Comparison of ENCODE assay signal across 9 cellular contexts in the genomic region with DNA sequence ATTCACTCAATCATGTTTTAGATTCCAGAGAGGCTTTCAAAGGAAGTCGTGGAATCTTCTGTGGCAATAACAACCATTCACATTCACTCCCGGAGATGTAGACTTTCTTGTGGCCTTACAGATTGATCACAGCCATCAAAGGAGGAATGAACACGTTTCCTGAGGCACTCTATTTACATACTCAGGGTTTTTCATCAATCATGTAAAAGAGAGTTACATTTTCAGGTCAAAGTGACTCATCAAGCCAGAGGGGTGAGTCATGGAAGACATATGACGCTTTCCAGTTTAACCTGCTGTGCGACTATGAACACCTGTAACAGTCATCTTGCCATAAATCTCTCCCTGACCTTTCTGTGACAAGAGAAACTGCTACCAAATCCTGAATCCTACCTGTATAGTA. TPM values are rescaled to one million over a fixed set of nuclear protein-coding genes. Genes with fewer than 3 reads are reported as not detected.
DNase-seq lines count a peak whose midpoint lies in the region; ATAC-seq, FAIRE-seq and TF ChIP-seq lines count a peak whose summit lies in the region.
"Had no signal": no experiment of that assay in that cellular context is flagged by ENCODE, and none has a peak within 500 bp of the region (broad histone marks: within the 10 kb centered on the region; RNA-seq: fewer than 3 reads in every experiment).

No MANE protein-coding gene starts in this region.

- H3K9me1 ChIP-seq in K562 (ENCODE audit: control insufficient read depth, insufficient read depth, low read length), result no peaks in the 10 kb centered on the region

- H4K20me1 ChIP-seq in K562 (replicated peaks; ENCODE audit: control insufficient read depth, insufficient read depth, low read length), result no peaks in the 10 kb centered on the region
- no peaks in the 10 kb centered on the region for H4K20me1 ChIP-seq in neural progenitor cell (ENCODE audit: low read depth)

- TF ChIP-seq POLR2A in K562 (conservative IDR thresholded peaks at IDR 0.05) (no peak), GM12892 (IDR thresholded peaks at IDR 0.05; ENCODE audit: low read depth, low read length) (no peak)

- TF ChIP-seq CTCF in HEK293 (tag by site-specific recombination; IDR thresholded peaks at IDR 0.05), result no peak
- no peak for TF ChIP-seq CTCF in K562 (IDR thresholded peaks at IDR 0.05 in 2 of 3, conservative IDR thresholded peaks at IDR 0.05 in 1 of 3; ENCODE audit: insufficient read depth in 2 of 3, low read depth in 1 of 3, low read length in 3 of 3)
- TF ChIP-seq CTCF in neural progenitor cell (IDR thresholded peaks at IDR 0.05), result no peak

- DNase-seq in ELF-1 (ENCODE audit: low read depth, low spot score), result peak; percentile 66
- DNase-seq in NCI-H2196 treated with DMSO at 0.1 percent for 48 hours (lab: John Stamatoyannopoulos, UW; ENCODE audit: unreplicated experiment), result peak; percentile 17
- peak in 2 of 4 experiments; percentile 11 to 13 for DNase-seq in K562 (ENCODE audit: extremely low read depth in 1 of 4, low spot score in 3 of 4)
- DNase-seq in stimulated activated CD4-positive, alpha-beta T cell treated with anti-CD3 and anti-CD28 coated beads, Interleukin-12 subunit alpha, Interleukin-12 subunit beta, amount 100 ng/mL, for 4 hours, result peak; percentile 6
- no peak for DNase-seq in neural progenitor cell (ENCODE audit: low spot score)
- DNase-seq in dedifferentiated amniotic fluid mesenchymal stem cell (ENCODE audit: extremely low spot score), result no peak
- no peak for DNase-seq in GM12892 (ENCODE audit: insufficient read length)

- ATAC-seq in K562, result no peak; the same call in 2 of the 3 replicates

- peaks cover 13% of the 10 kb centered on the region for H3F3A ChIP-seq in neural progenitor cell (ENCODE audit: low read depth)

- H3K9ac ChIP-seq in K562 (ENCODE audit: insufficient read depth in 1 of 2, low read depth in 2 of 2, low read length in 2 of 2), result no peak overlapping the region
- no peak overlapping the region for H3K9ac ChIP-seq in neural progenitor cell

- WGBS in K562 (ENCODE audit: insufficient coverage, low coverage, missing lambda C conversion rate), result 0% methylated on average over 5 of the region's 5 CpGs

- no peaks in the 10 kb centered on the region for H3K36me3 Mint-ChIP-seq in neural progenitor cell

- peaks cover 15% of the 10 kb centered on the region for H3K4me1 Mint-ChIP-seq in neural progenitor cell

- H3K4me1 ChIP-seq in HEK293 (ENCODE audit: control insufficient read depth, insufficient read depth, low read length) (peaks cover 4% of the 10 kb centered on the region; the same call in 1 of the 2 replicates), K562 (replicated peaks in 1 of 2; ENCODE audit: control insufficient read depth in 2 of 2, insufficient read depth in 2 of 2, low read length in 2 of 2) (no peaks in the 10 kb centered on the region), neural progenitor cell (peaks cover 20% of the 10 kb centered on the region)

- H3K79me2 ChIP-seq in K562 (ENCODE audit: control insufficient read depth, insufficient read depth, low read length) (no peaks in the 10 kb centered on the region), neural progenitor cell (ENCODE audit: low read depth) (no peaks in the 10 kb centered on the region)

- H3K9me3 Mint-ChIP-seq in neural progenitor cell, result no peaks in the 10 kb centered on the region

- H3K4me2 ChIP-seq in K562 (ENCODE audit: insufficient read depth, low read length) (no peak overlapping the region), neural progenitor cell (no peak overlapping the region)

- no peak for FAIRE-seq in K562 (lab: Jason Lieb, UNC)
- FAIRE-seq in GM12892 (lab: Jason Lieb, UNC), result no peak

- H3K27ac Mint-ChIP-seq in neural progenitor cell, result no peak overlapping the region

- H3K27me3 ChIP-seq in K562 (ENCODE audit: control insufficient read depth in 2 of 2, insufficient read depth in 2 of 2, low read length in 2 of 2) (peaks cover 5 to 6% of the 10 kb centered on the region in 2 experiments; a peak in 1 of 5 replicates), neural progenitor cell (no peaks in the 10 kb centered on the region)
- H3K27me3 ChIP-seq: upper lobe of left lung had no signal

- H3K36me3 ChIP-seq in HEK293 (ENCODE audit: control insufficient read depth in 2 of 2, insufficient read depth in 1 of 2, low read length in 2 of 2) (no peaks in the 10 kb centered on the region), K562 (ENCODE audit: control insufficient read depth, insufficient read depth, low read length) (no peaks in the 10 kb centered on the region), neural progenitor cell (no peaks in the 10 kb centered on the region)
- H3K36me3 ChIP-seq: upper lobe of left lung had no signal

- H3K27me3 Mint-ChIP-seq in neural progenitor cell (ENCODE audit: insufficient read depth, low read depth), result peaks cover 2% of the 10 kb centered on the region

- no peaks in the 10 kb centered on the region for H3K9me3 ChIP-seq in HEK293 (ENCODE audit: control insufficient read depth, insufficient read depth, low read depth, low read length)
- no peaks in the 10 kb centered on the region for H3K9me3 ChIP-seq in K562 (replicated peaks; ENCODE audit: control insufficient read depth, insufficient read depth, low read depth, low read length)
- no peaks in the 10 kb centered on the region for H3K9me3 ChIP-seq in neural progenitor cell (ENCODE audit: low read depth)
- H3K9me3 ChIP-seq: upper lobe of left lung had no signal

- H2AFZ ChIP-seq in K562 (ENCODE audit: low read depth, low read length), result no peak overlapping the region
- H2AFZ ChIP-seq in neural progenitor cell (replicated peaks), result no peak overlapping the region

- H3K4me3 Mint-ChIP-seq in neural progenitor cell, result no peak overlapping the region

- in situ Hi-C loops in K562 (cut with MboI), result no loop called here

- no TSS peak for BruUV-seq in K562 (replicated peaks; lab: Mats Ljungman, UMichigan)

- TF ChIP-seq RAD21 in K562 (CRISPR knock-in tag; conservative IDR thresholded peaks at IDR 0.05 in 1 of 2, IDR thresholded peaks at IDR 0.05 in 1 of 2), result no peak

- TF ChIP-seq EP300 in K562 (IDR thresholded peaks at IDR 0.05; ENCODE audit: low read length), result no peak

- POLR2A ChIA-PET in HEK293 (lab: Yijun Ruan, JAX), result no interaction called here
- POLR2A ChIA-PET in K562 (lab: Yijun Ruan, JAX), result no interaction called here

- CTCF ChIA-PET in HEK293 (lab: Yijun Ruan, JAX), result interaction anchor here (0.5 kb wide), 1 partner anchor 1064 kb away, joined by 3 read pairs; no protein-coding TSS in a partner anchor
- CTCF ChIA-PET in K562 (lab: Yijun Ruan, JAX; ENCODE audit: low intra/inter-chr PET ratio), result no interaction called here

- intact Hi-C loops in K562 (cut with micrococcal nuclease), result no loop called here

- H3K27ac ChIP-seq in HEK293 (ENCODE audit: extremely low read depth, low read depth, low read length) (no peak overlapping the region), K562 (ENCODE audit: extremely low read depth, low read depth, low read length) (no peak overlapping the region), neural progenitor cell (no peak overlapping the region)
- H3K27ac ChIP-seq: upper lobe of left lung had no signal

- H3K4me3 ChIP-seq in HEK293 (ENCODE audit: low read depth, low read length) (no peak overlapping the region), K562 (no peak overlapping the region), neural progenitor cell (no peak overlapping the region)
- H3K4me3 ChIP-seq: upper lobe of left lung had no signal

TF ChIP-seq in HEK293, 187 proteins besides CTCF, POLR2A, EP300 and RAD21 (continues in another document):
- TF ChIP-seq ZNF76 (tag by site-specific recombination; IDR thresholded peaks at IDR 0.05; ENCODE audit: borderline replicate concordance, low read depth), result no peak
- TF ChIP-seq ZNF626 (tag by site-specific recombination; IDR thresholded peaks at IDR 0.05), result no peak
- TF ChIP-seq ZNF114 (tag by site-specific recombination; IDR thresholded peaks at IDR 0.05), result no peak

TF ChIP-seq in K562, 482 proteins besides CTCF, POLR2A, EP300 and RAD21 (continues in another document):
- TF ChIP-seq CBX5 (IDR thresholded peaks at IDR 0.05; ENCODE audit: borderline replicate concordance, low read depth) (no peak), KAT8 (IDR thresholded peaks at IDR 0.05; ENCODE audit: low read depth) (no peak), JUN (IDR thresholded peaks at IDR 0.05; ENCODE audit: borderline replicate concordance, low read depth, low read length) (peak; percentile 77), JUN (CRISPR knock-in tag; IDR thresholded peaks at IDR 0.05; ENCODE audit: borderline replicate concordance) (no peak), KDM4B (IDR thresholded peaks at IDR 0.05; ENCODE audit: borderline replicate concordance in 2 of 2, low read depth in 1 of 2) (no peak), MTA2 (IDR thresholded peaks at IDR 0.05; ENCODE audit: low read depth) (no peak), ZNF445 (CRISPR knock-in tag; IDR thresholded peaks at IDR 0.05; ENCODE audit: low read depth) (no peak), ZNF717 (CRISPR knock-in tag; IDR thresholded peaks at IDR 0.05) (no peak)

RNA-seq across cellular contexts. Expression of a gene that starts 39.3 kb away (rescaled TPM):
- total RNA-seq in K562 (2011; cell fraction: chromatin; rRNA removed; ENCODE audit: low replicate concordance), result 35.9 and 44.5 TPM in 2 replicates
- total RNA-seq in K562 (2011; cell fraction: nucleolus; rRNA removed), result 23.2 and 23.3 TPM in 2 replicates
- 33.0 and 46.1 TPM in 2 replicates for total RNA-seq in K562 (2011; cell fraction: nucleoplasm; rRNA removed)
- total RNA-seq in K562 (2014; rRNA removed) (43.9 and 47.6 TPM in 2 replicates), K562 (2014; rRNA removed; fragmentation: Illumina TruSeq; extraction: Trizol) (133 and 144 TPM in 2 replicates), K562 (2015; rRNA removed; fragmentation: Illumina TruSeq; extraction: Trizol) (108 and 114 TPM in 2 replicates), K562 (2021) (129 and 134 TPM in 2 replicates), neural progenitor cell (ENCODE audit: low replicate concordance) (149 and 178 TPM in 2 replicates)
- polyA plus RNA-seq in K562 (2011; rRNA removed) (128 and 165 TPM in 2 replicates), K562 (2014; fragmentation: Illumina TruSeq; extraction: Trizol) (141 and 184 TPM in 2 replicates), K562 (2014; fragmentation: Nextera tagmentation; extraction: Ambion mirVana) (10 to 100 TPM; 14.5 to 30.4 TPM), K562 (2014; rRNA removed) (86.3 and 86.9 TPM in 2 replicates)
- polyA plus RNA-seq in K562 (2011; cell fraction: cytosol; rRNA removed), result 87.8 and 95.1 TPM in 2 replicates
- 40.4 and 42.4 TPM in 2 replicates for polyA plus RNA-seq in K562 (2011; cell fraction: nucleus; rRNA removed)
- polyA plus RNA-seq in K562 (2012), result 61.4 and 102 TPM in 2 replicates
- 139 and 204 TPM in 2 replicates for polyA minus RNA-seq in K562 (2011; rRNA and poly(A)+ RNA removed)
- 116 and 172 TPM in 2 replicates for polyA minus RNA-seq in K562 (2011; cell fraction: cytosol; rRNA and poly(A)+ RNA removed)
- polyA minus RNA-seq in K562 (2011; cell fraction: nucleus; rRNA and poly(A)+ RNA removed), result 19.4 and 33.5 TPM in 2 replicates
- polyA plus RNA-seq in GM12892 (2012; ENCODE audit: missing spikeins), result 76.7 TPM

Comparison
In these comparisons a context has a peak if more than half of its experiments do, and no peak if none do; other contexts are left out.
1. DNase-seq: peak in ELF-1 (single experiment), NCI-H2196 treated with DMSO at 0.1 percent for 48 hours (single experiment) and stimulated activated CD4-positive, alpha-beta T cell treated with anti-CD3 and anti-CD28 coated beads, Interleukin-12 subunit alpha, Interleukin-12 subunit beta, amount 100 ng/mL, for 4 hours (single experiment); none in neural progenitor cell (single experiment), dedifferentiated amniotic fluid mesenchymal stem cell (single experiment) and GM12892 (single experiment).